Comparison of ENCODE assay signal across 10 cellular contexts in genomic region chr3:42035816-42036482, GRCh38. TPM values are rescaled to one million over a fixed set of nuclear protein-coding genes. Genes with fewer than 3 reads are reported as not detected.
A peak's percentile ranks its signal among the peaks of the same experiment; 100 is the strongest.
DNase-seq lines count a peak whose midpoint lies in the region; ATAC-seq and TF ChIP-seq lines count a peak whose summit lies in the region.
"Had no signal": no experiment of that assay in that cellular context is flagged by ENCODE, and none has a peak within 500 bp of the region (broad histone marks: within the 10 kb centered on the region; RNA-seq: fewer than 3 reads in every experiment).

No MANE protein-coding gene starts in this region.

- intact Hi-C loops in right lobe of liver (cut with DNase I): no loop called here

- TF ChIP-seq CTCF in brain (conservative IDR thresholded peaks at IDR 0.05): no peak
- no peak for TF ChIP-seq CTCF in right lobe of liver (IDR thresholded peaks at IDR 0.05)

- H3K27ac ChIP-seq in right lobe of liver (peak overlapping the region; percentile 8 to 63 (median 30)), subcutaneous abdominal adipose tissue (ENCODE audit: low read depth, low read length) (peak overlapping the region; percentile 91)
- no peak overlapping the region for H3K27ac ChIP-seq in effector memory CD4-positive, alpha-beta T cell (ENCODE audit: insufficient read depth, low read length, poor library complexity, severe bottlenecking)
- H3K27ac ChIP-seq: ovary had no signal

- H3K27me3 ChIP-seq in right lobe of liver: no peaks in the 10 kb centered on the region
- no peaks in the 10 kb centered on the region for H3K27me3 ChIP-seq in subcutaneous abdominal adipose tissue (ENCODE audit: control insufficient read depth in 5 of 5, insufficient read depth in 4 of 5, low read length in 5 of 5)
- no peaks in the 10 kb centered on the region for H3K27me3 ChIP-seq in effector memory CD4-positive, alpha-beta T cell (replicated peaks; ENCODE audit: control insufficient read depth, insufficient read depth, low read length, poor library complexity, severe bottlenecking)
- H3K27me3 ChIP-seq: ovary had no signal

- peaks cover 7% of the 10 kb centered on the region for H3K27me3 Mint-ChIP-seq in brain

- H3K9me3 ChIP-seq in right lobe of liver: no peaks in the 10 kb centered on the region
- no peaks in the 10 kb centered on the region for H3K9me3 ChIP-seq in subcutaneous abdominal adipose tissue (ENCODE audit: control insufficient read depth in 5 of 5, low read length in 5 of 5)
- no peaks in the 10 kb centered on the region for H3K9me3 ChIP-seq in effector memory CD4-positive, alpha-beta T cell (ENCODE audit: control insufficient read depth, low read length)
- H3K9me3 ChIP-seq: ovary had no signal

- H3K36me3 ChIP-seq in right lobe of liver (no peaks in the 10 kb centered on the region), subcutaneous abdominal adipose tissue (ENCODE audit: control insufficient read depth in 5 of 5, insufficient read depth in 5 of 5, low read length in 5 of 5) (peaks cover 0 to 16% (median 13%) of the 10 kb centered on the region in 5 donors)
- peaks cover 3% of the 10 kb centered on the region for H3K36me3 ChIP-seq in effector memory CD4-positive, alpha-beta T cell (ENCODE audit: control insufficient read depth, insufficient read depth, low read length)
- H3K36me3 ChIP-seq: ovary had no signal

- H3K27ac Mint-ChIP-seq in brain: peak overlapping the region; percentile 41 to 96 (median 67)
- H3K27ac Mint-ChIP-seq: T-helper 1 cell treated with Interleukin-12 subunit alpha and Interleukin-12 subunit beta and Interleukin-4 antibody, amounts not matched to agents 30 μg/mL and 1 μg/mL, for 36 hours had no signal

- ATAC-seq in HG03342 (IDR thresholded peaks at IDR 0.05; ENCODE audit: unreplicated experiment): peak; percentile 8
- ATAC-seq in right lobe of liver: peak; percentile 65 to 85 (median 80)
- ATAC-seq in GM19324 (IDR thresholded peaks at IDR 0.05; ENCODE audit: low FRiP score, unreplicated experiment): no peak

- WGBS in right lobe of liver (ENCODE audit: insufficient coverage, low coverage, low lambda C conversion rate, missing lambda C conversion rate): 12% methylated on average over 4 of the region's 4 CpGs

- peaks cover 0 to 3% (median 0%) of the 10 kb centered on the region in 5 experiments for H3K9me3 Mint-ChIP-seq in brain
- H3K9me3 Mint-ChIP-seq: T-helper 1 cell treated with Interleukin-12 subunit alpha and Interleukin-12 subunit beta and Interleukin-4 antibody, amounts not matched to agents 30 μg/mL and 1 μg/mL, for 36 hours had no signal

- peaks cover 82% of the 10 kb centered on the region for H3K4me1 Mint-ChIP-seq in brain

- H3K36me3 Mint-ChIP-seq in brain: peaks cover 26% of the 10 kb centered on the region

- peak overlapping the region in 2 of 5 experiments; percentile 19 to 65 for H3K4me3 Mint-ChIP-seq in brain
- H3K4me3 Mint-ChIP-seq: T-helper 1 cell treated with Interleukin-12 subunit alpha and Interleukin-12 subunit beta and Interleukin-4 antibody, amounts not matched to agents 30 μg/mL and 1 μg/mL, for 36 hours had no signal

- H3K4me1 ChIP-seq in right lobe of liver (peaks cover 0 to 63% (median 19%) of the 10 kb centered on the region in 4 donors), subcutaneous abdominal adipose tissue (ENCODE audit: control insufficient read depth in 5 of 5, insufficient read depth in 5 of 5, low read length in 5 of 5) (peaks cover 9 to 66% (median 53%) of the 10 kb centered on the region in 5 donors)
- H3K4me1 ChIP-seq in effector memory CD4-positive, alpha-beta T cell (ENCODE audit: control insufficient read depth, insufficient read depth, low read length, poor library complexity, severe bottlenecking): no peaks in the 10 kb centered on the region

- H3K9ac ChIP-seq in subcutaneous abdominal adipose tissue (ENCODE audit: low read length in 5 of 5): peak overlapping the region in 3 of 5 donors; percentile 31 to 53 (median 33)

- DNase-seq in right lobe of liver (peak; percentile 50 to 91 (median 88)), cerebellar cortex (ENCODE audit: low spot score) (no peak)
- no peak for DNase-seq in effector memory CD4-positive, alpha-beta T cell
- DNase-seq in activated T-cell treated with anti-CD3 and anti-CD28 coated beads, Interleukin-2, amount 50 U/mL, for 1 hour: no peak
- DNase-seq: ovary had no signal

- TF ChIP-seq POLR2A in right lobe of liver (IDR thresholded peaks at IDR 0.05): no peak

- no peak overlapping the region for H3K4me3 ChIP-seq in right lobe of liver
- peak overlapping the region in 1 of 5 donors; percentile 16 for H3K4me3 ChIP-seq in subcutaneous abdominal adipose tissue (ENCODE audit: low read depth in 1 of 5, low read length in 5 of 5)
- no peak overlapping the region for H3K4me3 ChIP-seq in effector memory CD4-positive, alpha-beta T cell (ENCODE audit: insufficient read depth, low read depth, low read length, poor library complexity, severe bottlenecking)
- H3K4me3 ChIP-seq: ovary had no signal

RNA-seq across cellular contexts. Expression of gene TRAK1, which starts 55.2 kb away (rescaled TPM):
- 28.8 TPM for polyA plus RNA-seq in brain (ENCODE audit: insufficient read depth, low read depth, low replicate concordance)
- 10 to 100 TPM in 5 of 6 experiments, 1 to 10 TPM in 1; 9.5 to 16.4 (median 12.2) TPM for total RNA-seq in right lobe of liver

Comparison
In these comparisons a context has a peak if more than half of its experiments do, and no peak if none do; other contexts are left out.
1. DNase-seq: peak in right lobe of liver (3 of 3); none in effector memory CD4-positive, alpha-beta T cell (0 of 3), cerebellar cortex (single experiment) and activated T-cell treated with anti-CD3 and anti-CD28 coated beads, Interleukin-2, amount 50 U/mL, for 1 hour (single experiment).